Comparison of ENCODE assay signal across 2 cellular contexts in the genomic region with DNA sequence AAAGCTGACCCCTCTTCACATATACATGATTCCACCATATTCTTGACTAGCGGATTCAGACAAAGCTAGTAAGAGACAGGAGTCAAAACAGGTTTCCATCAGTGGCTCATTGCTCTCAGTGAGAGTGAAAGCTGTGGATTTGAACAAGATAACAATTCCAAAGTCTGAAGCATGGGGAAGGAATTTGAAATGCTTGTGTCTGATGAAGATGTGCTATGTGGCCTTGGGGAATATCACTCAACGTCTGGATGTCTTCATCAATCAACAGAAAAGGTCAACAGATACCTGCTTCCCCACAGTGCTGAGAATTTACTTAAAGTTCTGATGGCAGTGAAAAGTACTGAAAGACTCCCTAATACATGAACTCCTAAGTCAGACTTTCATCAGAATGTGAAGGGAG.
TF ChIP-seq lines count a peak whose summit lies in the region.

No MANE protein-coding gene starts in this region.

TF ChIP-seq in H1, 55 proteins besides CTCF, POLR2A, EP300 and RAD21:
- TF ChIP-seq BACH1 (IDR thresholded peaks at IDR 0.05; ENCODE audit: low read length) (no peak), TEAD4 (IDR thresholded peaks at IDR 0.05; ENCODE audit: low read depth, low read length) (no peak)

TF ChIP-seq in neural cell, 6 proteins besides CTCF, POLR2A, EP300 and RAD21:
- TF ChIP-seq POLR2AphosphoS5 (IDR thresholded peaks at IDR 0.05) (peak; percentile 9), EZH2 (IDR thresholded peaks at IDR 0.05; ENCODE audit: borderline replicate concordance, insufficient read depth, low read length, poor library complexity, severe bottlenecking) (no peak)
- TF ChIP-seq, protein P1, sequence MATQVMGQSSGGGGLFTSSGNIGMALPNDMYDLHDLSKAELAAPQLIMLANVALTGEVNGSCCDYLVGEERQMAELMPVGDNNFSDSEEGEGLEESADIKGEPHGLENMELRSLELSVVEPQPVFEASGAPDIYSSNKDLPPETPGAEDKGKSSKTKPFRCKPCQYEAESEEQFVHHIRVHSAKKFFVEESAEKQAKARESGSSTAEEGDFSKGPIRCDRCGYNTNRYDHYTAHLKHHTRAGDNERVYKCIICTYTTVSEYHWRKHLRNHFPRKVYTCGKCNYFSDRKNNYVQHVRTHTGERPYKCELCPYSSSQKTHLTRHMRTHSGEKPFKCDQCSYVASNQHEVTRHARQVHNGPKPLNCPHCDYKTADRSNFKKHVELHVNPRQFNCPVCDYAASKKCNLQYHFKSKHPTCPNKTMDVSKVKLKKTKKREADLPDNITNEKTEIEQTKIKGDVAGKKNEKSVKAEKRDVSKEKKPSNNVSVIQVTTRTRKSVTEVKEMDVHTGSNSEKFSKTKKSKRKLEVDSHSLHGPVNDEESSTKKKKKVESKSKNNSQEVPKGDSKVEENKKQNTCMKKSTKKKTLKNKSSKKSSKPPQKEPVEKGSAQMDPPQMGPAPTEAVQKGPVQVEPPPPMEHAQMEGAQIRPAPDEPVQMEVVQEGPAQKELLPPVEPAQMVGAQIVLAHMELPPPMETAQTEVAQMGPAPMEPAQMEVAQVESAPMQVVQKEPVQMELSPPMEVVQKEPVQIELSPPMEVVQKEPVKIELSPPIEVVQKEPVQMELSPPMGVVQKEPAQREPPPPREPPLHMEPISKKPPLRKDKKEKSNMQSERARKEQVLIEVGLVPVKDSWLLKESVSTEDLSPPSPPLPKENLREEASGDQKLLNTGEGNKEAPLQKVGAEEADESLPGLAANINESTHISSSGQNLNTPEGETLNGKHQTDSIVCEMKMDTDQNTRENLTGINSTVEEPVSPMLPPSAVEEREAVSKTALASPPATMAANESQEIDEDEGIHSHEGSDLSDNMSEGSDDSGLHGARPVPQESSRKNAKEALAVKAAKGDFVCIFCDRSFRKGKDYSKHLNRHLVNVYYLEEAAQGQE (IDR thresholded peaks at IDR 0.05; ENCODE audit: borderline replicate concordance): no peak
